Comparison of ENCODE assay signal across 21 cellular contexts in the genomic region with DNA sequence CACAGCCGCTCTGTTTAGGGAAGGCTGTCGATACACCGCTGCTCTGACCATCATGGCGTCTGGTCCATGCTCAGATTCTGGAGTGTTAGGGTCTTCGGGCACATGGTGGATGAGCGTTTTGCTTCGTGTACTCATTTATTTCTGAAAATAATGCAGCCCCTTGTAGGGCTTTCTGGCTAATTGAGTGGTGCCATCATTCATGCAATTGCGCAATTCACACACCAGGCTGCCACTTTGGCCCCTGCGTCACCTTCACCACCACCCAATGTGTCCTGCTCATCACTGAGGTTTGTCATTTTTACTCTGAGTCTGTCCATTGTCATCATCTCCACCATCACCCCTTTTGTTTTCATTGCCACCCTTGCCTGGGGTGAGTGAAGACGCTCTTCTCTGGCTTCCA.
DNase-seq lines count a peak whose midpoint lies in the region; ATAC-seq, FAIRE-seq and TF ChIP-seq lines count a peak whose summit lies in the region.
"Had no signal": no experiment of that assay in that cellular context is flagged by ENCODE, and none has a peak within 500 bp of the region (broad histone marks: within the 10 kb centered on the region; RNA-seq: fewer than 3 reads in every experiment).

No MANE protein-coding gene starts in this region.

- H4K12ac ChIP-seq in trophoblast cell (ENCODE audit: low read depth, low read length): no peak overlapping the region

- no peak for TF ChIP-seq EP300 in HepG2 (IDR thresholded peaks at IDR 0.05; ENCODE audit: low read depth in 2 of 2, low read length in 2 of 2)
- no peak for TF ChIP-seq EP300 in HepG2 (CRISPR knock-in tag; IDR thresholded peaks at IDR 0.05; ENCODE audit: borderline replicate concordance)

- no peak overlapping the region for H3K27ac ChIP-seq in HepG2 (ENCODE audit: extremely low read length, insufficient read depth, low read length)
- no peak overlapping the region for H3K27ac ChIP-seq in right lobe of liver
- no peak overlapping the region for H3K27ac ChIP-seq in endodermal cell (ENCODE audit: low read depth, low read length)
- no peak overlapping the region for H3K27ac ChIP-seq in trophoblast cell (ENCODE audit: low read depth, low read length)
- H3K27ac ChIP-seq: 22Rv1; A549; BLaER1 treated with 17β-estradiol and CSF1 and Interleukin-3, amounts not matched to agents 10 nM and 100 nM; C4-2B had no signal

- no peak overlapping the region for H3K23ac ChIP-seq in trophoblast cell (ENCODE audit: low read length)

- no peak overlapping the region for H3K4me3 Mint-ChIP-seq in endodermal cell
- H3K4me3 Mint-ChIP-seq: B cell; CD4-positive, alpha-beta T cell; CD8-positive, alpha-beta T cell had no signal

- H3K18ac ChIP-seq in trophoblast cell (ENCODE audit: low read length): peak overlapping the region; percentile 45

- no peaks in the 10 kb centered on the region for H4K20me1 ChIP-seq in HepG2 (ENCODE audit: insufficient read depth, low read length)
- H4K20me1 ChIP-seq: BLaER1 treated with 17β-estradiol and CSF1 and Interleukin-3, amounts not matched to agents 10 nM and 100 nM had no signal

- H3K4me1 Mint-ChIP-seq in endodermal cell: peaks cover 29% of the 10 kb centered on the region

- H2BK5ac ChIP-seq in trophoblast cell (ENCODE audit: low read depth, low read length, poor library complexity): peak overlapping the region; percentile 73

- no peak overlapping the region for H3K9ac ChIP-seq in HepG2 (ENCODE audit: insufficient read depth, low read depth, low read length)
- no peak overlapping the region for H3K9ac ChIP-seq in endodermal cell (ENCODE audit: extremely low read depth, low read length, poor library complexity, severe bottlenecking)
- H3K9ac ChIP-seq in trophoblast cell (ENCODE audit: low read length): no peak overlapping the region
- H3K9ac ChIP-seq: BLaER1 treated with 17β-estradiol and CSF1 and Interleukin-3, amounts not matched to agents 10 nM and 100 nM had no signal

- CTCF ChIA-PET in HepG2 (lab: Yijun Ruan, JAX; ENCODE audit: low intra/inter-chr PET ratio, low total read pairs): no interaction called here

- TF ChIP-seq CTCF in HepG2 (CRISPR knock-in tag; IDR thresholded peaks at IDR 0.05) (no peak), right lobe of liver (IDR thresholded peaks at IDR 0.05) (no peak), endodermal cell (conservative IDR thresholded peaks at IDR 0.05) (peak; percentile 24)

- H3K36me3 Mint-ChIP-seq in endodermal cell (ENCODE audit: low read depth): no peaks in the 10 kb centered on the region
- H3K36me3 Mint-ChIP-seq: CD8-positive, alpha-beta T cell had no signal

- peak overlapping the region; percentile 69 for H2AK5ac ChIP-seq in trophoblast cell (ENCODE audit: low read length)

- H3K27me3 Mint-ChIP-seq in endodermal cell (ENCODE audit: insufficient read depth): no peaks in the 10 kb centered on the region
- H3K27me3 Mint-ChIP-seq: CD4-positive, alpha-beta T cell had no signal

- peak overlapping the region; percentile 9 for H2BK12ac ChIP-seq in trophoblast cell (ENCODE audit: low read length)

- H2AFZ ChIP-seq in HepG2 (ENCODE audit: low read length): no peak overlapping the region
- H2AFZ ChIP-seq in trophoblast cell (ENCODE audit: insufficient read depth, low read length, poor library complexity): no peak overlapping the region

- TF ChIP-seq POLR2A in HepG2 (IDR thresholded peaks at IDR 0.05; ENCODE audit: insufficient read depth in 1 of 2, low read depth in 2 of 2, low read length in 2 of 2): no peak
- no peak for TF ChIP-seq POLR2A in right lobe of liver (IDR thresholded peaks at IDR 0.05)

- no peak overlapping the region for H3K4ac ChIP-seq in trophoblast cell (ENCODE audit: low read depth, low read length)

- H4K8ac ChIP-seq in trophoblast cell (ENCODE audit: low read depth, low read length): peak overlapping the region; percentile 29

- H3K27me3 ChIP-seq in HepG2 (ENCODE audit: control insufficient read depth in 1 of 2, insufficient read depth in 2 of 2, low read length in 2 of 2) (no peaks in the 10 kb centered on the region), right lobe of liver (no peaks in the 10 kb centered on the region), endodermal cell (ENCODE audit: control insufficient read depth, insufficient read depth, low read length, poor library complexity, severe bottlenecking) (no peaks in the 10 kb centered on the region), trophoblast cell (ENCODE audit: insufficient read depth, low read length) (no peaks in the 10 kb centered on the region)
- H3K27me3 ChIP-seq: BLaER1 treated with 17β-estradiol and CSF1 and Interleukin-3, amounts not matched to agents 10 nM and 100 nM had no signal

- no peak for DNase-seq in HepG2 (ENCODE audit: low spot score)
- DNase-seq in right lobe of liver: no peak
- DNase-seq in endodermal cell: no peak
- DNase-seq in trophoblast cell: no peak
- no peak for DNase-seq in NCI-H526 treated with DMSO at 0.1 percent for 48 hours (lab: John Stamatoyannopoulos, UW)
- DNase-seq: AML-193; Caco-2; Calu3; CD4-positive, alpha-beta T cell; CD8-positive, alpha-beta T cell; DMS79 treated with DMSO at 0.1 percent for 48 hours; GF-D8 had no signal

- no peaks in the 10 kb centered on the region for H3K9me3 Mint-ChIP-seq in endodermal cell
- H3K9me3 Mint-ChIP-seq: CD4-positive, alpha-beta T cell; CD8-positive, alpha-beta T cell had no signal

- H3K4me1 ChIP-seq in HepG2 (ENCODE audit: insufficient read depth, low read length): peaks cover 17% of the 10 kb centered on the region
- H3K4me1 ChIP-seq in right lobe of liver: peaks cover 0 to 11% (median 0%) of the 10 kb centered on the region in 4 donors
- peaks cover 15% of the 10 kb centered on the region for H3K4me1 ChIP-seq in endodermal cell (ENCODE audit: control insufficient read depth, insufficient read depth, low read length)
- peaks cover 11 to 18% of the 10 kb centered on the region in 2 experiments for H3K4me1 ChIP-seq in trophoblast cell (ENCODE audit: control insufficient read depth in 1 of 2, insufficient read depth in 2 of 2, low read length in 2 of 2)
- H3K4me1 ChIP-seq: A549; BLaER1 treated with 17β-estradiol and CSF1 and Interleukin-3, amounts not matched to agents 10 nM and 100 nM had no signal

- no peak for FAIRE-seq in HepG2 (lab: Jason Lieb, UNC)
- FAIRE-seq: A549, D721Med, G401.6, GM12891 had no signal

- H3K79me2 ChIP-seq in HepG2 (ENCODE audit: insufficient read depth, low read length): no peaks in the 10 kb centered on the region
- H3K79me2 ChIP-seq in trophoblast cell (ENCODE audit: control insufficient read depth, insufficient read depth, low read length, poor library complexity): peaks cover 1% of the 10 kb centered on the region

- peaks cover 26% of the 10 kb centered on the region for H3K79me1 ChIP-seq in trophoblast cell (ENCODE audit: low read length)

- no TSS peak for BruUV-seq in HepG2 (replicated peaks; lab: Mats Ljungman, UMichigan)

- no peaks in the 10 kb centered on the region for H3K9me3 ChIP-seq in HepG2 (ENCODE audit: low read length)
- no peaks in the 10 kb centered on the region for H3K9me3 ChIP-seq in right lobe of liver
- H3K9me3 ChIP-seq in endodermal cell (ENCODE audit: control insufficient read depth, low read length): no peaks in the 10 kb centered on the region
- no peaks in the 10 kb centered on the region for H3K9me3 ChIP-seq in trophoblast cell (ENCODE audit: insufficient read depth, low read depth, low read length)
- H3K9me3 ChIP-seq: A549; BLaER1 treated with 17β-estradiol and CSF1 and Interleukin-3, amounts not matched to agents 10 nM and 100 nM; Caco-2 had no signal

- no peak overlapping the region for H3K4me3 ChIP-seq in HepG2 (replicated peaks in 1 of 3; ENCODE audit: insufficient read depth in 1 of 3, low read depth in 2 of 3, low read length in 3 of 3)
- no peak overlapping the region for H3K4me3 ChIP-seq in right lobe of liver
- H3K4me3 ChIP-seq in endodermal cell (ENCODE audit: low read length): no peak overlapping the region
- no peak overlapping the region for H3K4me3 ChIP-seq in trophoblast cell (ENCODE audit: low read depth, low read length)
- H3K4me3 ChIP-seq: A549; BLaER1 treated with 17β-estradiol and CSF1 and Interleukin-3, amounts not matched to agents 10 nM and 100 nM had no signal

- ATAC-seq in HepG2 (no peak), right lobe of liver (no peak), GM18519 (IDR thresholded peaks at IDR 0.05; ENCODE audit: low FRiP score, unreplicated experiment) (no peak)
- ATAC-seq: A549; CD8-positive, alpha-beta T cell had no signal

- POLR2A ChIA-PET in HepG2 (lab: Yijun Ruan, JAX): no interaction called here

- peak overlapping the region; percentile 88 for H2BK120ac ChIP-seq in trophoblast cell (ENCODE audit: insufficient read depth, low read length, poor library complexity)

- 91% methylated on average over 10 of the region's 10 CpGs for WGBS in HepG2 (ENCODE audit: low lambda C conversion rate)
- 69% methylated on average over 3 of the region's 10 CpGs for WGBS in right lobe of liver (ENCODE audit: insufficient coverage, low coverage, low lambda C conversion rate, missing lambda C conversion rate)
- WGBS in endodermal cell (ENCODE audit: insufficient coverage in 1 of 2, insufficient read length in 1 of 2), 2 experiments: 85 to 86% methylated on average over 9 of the region's 10 CpGs
- WGBS in trophoblast cell (ENCODE audit: extremely low coverage, insufficient coverage, insufficient read length): no CpG with 5 or more reads among the region's 10 CpGs

- intact Hi-C loops in HepG2 (cut with micrococcal nuclease; ENCODE audit: unreplicated experiment): no loop called here
- intact Hi-C loops in right lobe of liver (cut with DNase I): no loop called here

- TF ChIP-seq RAD21 in HepG2 (CRISPR knock-in tag; IDR thresholded peaks at IDR 0.05): no peak

- no peak overlapping the region for H3K27ac Mint-ChIP-seq in endodermal cell
- H3K27ac Mint-ChIP-seq: B cell; CD4-positive, alpha-beta T cell; CD8-positive, alpha-beta T cell had no signal

- H3K36me3 ChIP-seq in HepG2 (replicated peaks in 1 of 2; ENCODE audit: control insufficient read depth in 1 of 2, insufficient read depth in 2 of 2, low read length in 2 of 2) (no peaks in the 10 kb centered on the region), right lobe of liver (no peaks in the 10 kb centered on the region), endodermal cell (ENCODE audit: control insufficient read depth, insufficient read depth, low read length) (no peaks in the 10 kb centered on the region), trophoblast cell (ENCODE audit: control insufficient read depth in 1 of 2, insufficient read depth in 2 of 2, low read length in 2 of 2) (no peaks in the 10 kb centered on the region)
- H3K36me3 ChIP-seq: BLaER1 treated with 17β-estradiol and CSF1 and Interleukin-3, amounts not matched to agents 10 nM and 100 nM had no signal

- H4K91ac ChIP-seq in trophoblast cell (ENCODE audit: low read depth, low read length): peak overlapping the region; percentile 56

- in situ Hi-C loops in HepG2 (cut with HindIII; ENCODE audit: extremely low pct_ligation_motif_present, low pct_unique_long_range_greater_than_20kb): no loop called here

- H3K4me2 ChIP-seq in HepG2 (ENCODE audit: low read depth, low read length): no peak overlapping the region
- no peak overlapping the region for H3K4me2 ChIP-seq in trophoblast cell (ENCODE audit: low read length)
- H3K4me2 ChIP-seq: A549; BLaER1 treated with 17β-estradiol and CSF1 and Interleukin-3, amounts not matched to agents 10 nM and 100 nM had no signal

- H3K14ac ChIP-seq in trophoblast cell (ENCODE audit: low read length): peak overlapping the region; percentile 71

TF ChIP-seq in HepG2, 621 proteins besides CTCF, POLR2A, EP300 and RAD21 (continues in another document):
- TF ChIP-seq CEBPG (CRISPR knock-in tag; IDR thresholded peaks at IDR 0.05): peak; percentile 38; the same call in 1 of the 2 replicates
